Comparison of ENCODE assay signal across 8 cellular contexts in the genomic region with DNA sequence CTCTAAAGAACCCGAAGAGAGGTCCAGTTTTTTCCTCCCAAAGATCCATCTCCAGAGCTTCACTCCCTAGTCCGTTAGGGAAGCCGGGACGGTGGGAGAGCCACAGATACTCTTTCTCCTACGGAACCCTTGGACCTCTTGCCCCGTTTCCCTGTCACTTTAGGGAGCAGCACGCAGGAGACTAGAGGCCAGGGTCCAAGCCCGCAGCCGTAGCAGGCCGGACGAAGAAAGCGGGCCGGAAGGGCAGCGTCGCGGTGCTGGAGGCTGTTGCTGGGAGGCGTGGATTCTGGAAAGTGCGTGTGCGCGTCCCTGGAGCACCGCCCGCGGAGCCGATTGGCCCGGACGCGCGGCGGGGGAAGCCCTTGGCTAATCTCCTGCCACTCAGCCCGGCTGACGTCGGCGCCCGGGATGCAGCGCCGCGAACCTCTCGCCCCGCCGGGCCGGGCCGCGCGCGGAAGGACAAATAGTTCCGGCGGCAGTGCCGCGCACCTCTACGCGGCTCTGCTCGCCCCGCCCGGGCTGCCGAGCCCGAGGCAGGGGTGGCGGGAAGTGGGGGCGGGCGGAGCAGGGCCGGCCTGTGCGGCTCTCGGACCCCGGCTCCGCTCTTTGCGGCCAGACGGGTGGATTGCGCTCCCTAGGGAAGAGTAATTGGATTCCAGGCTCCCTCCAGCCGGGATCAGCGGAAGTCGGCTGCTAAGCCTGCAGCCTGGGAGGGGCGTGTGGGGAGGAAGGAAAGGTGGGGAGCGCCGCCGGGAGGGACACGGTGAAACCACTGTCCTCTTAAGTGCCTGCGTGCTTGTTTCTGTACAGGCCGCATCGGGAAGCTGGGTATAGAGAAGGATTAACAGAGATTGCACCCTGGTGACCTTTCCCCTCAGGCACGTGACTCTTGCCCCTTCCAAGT. TPM values are rescaled to one million over a fixed set of nuclear protein-coding genes. Genes with fewer than 3 reads are reported as not detected.
DNase-seq lines count a peak whose midpoint lies in the region; ATAC-seq, FAIRE-seq and TF ChIP-seq lines count a peak whose summit lies in the region.

No MANE protein-coding gene starts in this region.

- H3K9me2 ChIP-seq in hepatocyte (replicated peaks; ENCODE audit: insufficient read depth) = no peaks in the 10 kb centered on the region

- no peaks in the 10 kb centered on the region for H3K27me3 ChIP-seq in astrocyte (ENCODE audit: insufficient read depth, low read length)
- no peaks in the 10 kb centered on the region for H3K27me3 ChIP-seq in hepatocyte
- H3K27me3 ChIP-seq in rectal smooth muscle tissue (ENCODE audit: control insufficient read depth, insufficient read depth, low read length) = no peaks in the 10 kb centered on the region
- no peaks in the 10 kb centered on the region for H3K27me3 ChIP-seq in vagina

- peaks cover 11% of the 10 kb centered on the region for H3K4me1 ChIP-seq in astrocyte (ENCODE audit: insufficient read depth, low read length)
- peaks cover 11% of the 10 kb centered on the region for H3K4me1 ChIP-seq in hepatocyte (ENCODE audit: insufficient read depth)
- peaks cover 12% of the 10 kb centered on the region for H3K4me1 ChIP-seq in rectal smooth muscle tissue (ENCODE audit: control insufficient read depth, insufficient read depth, low read length)
- H3K4me1 ChIP-seq in vagina = peaks cover 18% of the 10 kb centered on the region

- ATAC-seq in HG02938 (IDR thresholded peaks at IDR 0.05; ENCODE audit: unreplicated experiment) = peak; percentile 73

- no peaks in the 10 kb centered on the region for H3K79me2 ChIP-seq in astrocyte (ENCODE audit: insufficient read depth, low read length)
- H3K79me2 ChIP-seq in hepatocyte = peaks cover 3% of the 10 kb centered on the region

- FAIRE-seq in GM18507 (lab: Jason Lieb, UNC) (peak; percentile 75), astrocyte (lab: Jason Lieb, UNC) (no peak)

- no peaks in the 10 kb centered on the region for H3K27me3 Mint-ChIP-seq in astrocyte (ENCODE audit: low read depth, unreplicated experiment)

- H4K20me1 ChIP-seq in astrocyte (ENCODE audit: insufficient read depth, low read length) = no peaks in the 10 kb centered on the region
- H4K20me1 ChIP-seq in hepatocyte (ENCODE audit: insufficient read depth, poor library complexity, severe bottlenecking) = no peaks in the 10 kb centered on the region

- intact Hi-C loops in vagina (cut with DNase I) = loop anchor here (1.0 kb wide), 1 partner anchor 31 kb away; the partner anchor contains the start of gene TCF12

- H3K9ac ChIP-seq in astrocyte (ENCODE audit: low read length) = peak overlapping the region; percentile 81
- peak overlapping the region; percentile 89 for H3K9ac ChIP-seq in rectal smooth muscle tissue (ENCODE audit: low read length)

- WGBS in hepatocyte (ENCODE audit: low lambda C conversion rate, missing lambda C conversion rate) = 1% methylated on average over 72 of the region's 79 CpGs

- peak overlapping the region; percentile 86 for H3K27ac Mint-ChIP-seq in astrocyte (ENCODE audit: unreplicated experiment)

- H3K9me3 ChIP-seq in astrocyte (ENCODE audit: insufficient read depth, low read depth, low read length) = no peaks in the 10 kb centered on the region
- H3K9me3 ChIP-seq in hepatocyte (ENCODE audit: low read depth) = no peaks in the 10 kb centered on the region
- no peaks in the 10 kb centered on the region for H3K9me3 ChIP-seq in vagina

- peak overlapping the region; percentile 88 for H3K4me3 Mint-ChIP-seq in astrocyte (ENCODE audit: unreplicated experiment)

- TF ChIP-seq CTCF in astrocyte (IDR thresholded peaks at IDR 0.05; ENCODE audit: insufficient read depth, low read depth, low read length) (no peak), hepatocyte (IDR thresholded peaks at IDR 0.05; ENCODE audit: poor library complexity) (no peak), vagina (IDR thresholded peaks at IDR 0.05) (no peak)

- no peaks in the 10 kb centered on the region for H3K36me3 Mint-ChIP-seq in astrocyte (ENCODE audit: low read depth, unreplicated experiment)

- H3K36me3 ChIP-seq in astrocyte (ENCODE audit: insufficient read depth, low read length) (no peaks in the 10 kb centered on the region), hepatocyte (replicated peaks; ENCODE audit: insufficient read depth, low read depth) (no peaks in the 10 kb centered on the region), rectal smooth muscle tissue (ENCODE audit: control insufficient read depth, insufficient read depth, low read length) (no peaks in the 10 kb centered on the region), vagina (no peaks in the 10 kb centered on the region)

- peak; percentile 80 for DNase-seq in GM18507 (ENCODE audit: extremely low spot score, insufficient read length, low read depth)
- peak; percentile 76 for DNase-seq in NCI-H1694 treated with DMSO at 0.1 percent for 48 hours (lab: John Stamatoyannopoulos, UW)
- peak; percentile 73 for DNase-seq in T-helper 22 cell (ENCODE audit: low read depth)
- DNase-seq in astrocyte (ENCODE audit: low read depth) = peak; percentile 95
- peak; percentile 97 for DNase-seq in hepatocyte (ENCODE audit: low spot score)
- DNase-seq in vagina (ENCODE audit: extremely low spot score in 2 of 2) = peak in 1 of 2 donors; percentile 94

- TF ChIP-seq POLR2A in vagina (IDR thresholded peaks at IDR 0.05) = peak in 1 of 2 donors; percentile 51

- H3K4me1 Mint-ChIP-seq in astrocyte (ENCODE audit: low read depth, unreplicated experiment) = peaks cover 7% of the 10 kb centered on the region

- H2AFZ ChIP-seq in astrocyte (ENCODE audit: low read depth, low read length) = peak overlapping the region; percentile 80
- H2AFZ ChIP-seq in hepatocyte = peak overlapping the region; percentile 83

- H3K4me3 ChIP-seq in astrocyte (ENCODE audit: insufficient read depth, low read depth, low read length) (peak overlapping the region; percentile 64), hepatocyte (peak overlapping the region; percentile 59), rectal smooth muscle tissue (ENCODE audit: low read length) (peak overlapping the region; percentile 89), vagina (peak overlapping the region; percentile 61 to 75)

- no peaks in the 10 kb centered on the region for H3K9me3 Mint-ChIP-seq in astrocyte (ENCODE audit: unreplicated experiment)

- H3K27ac ChIP-seq in astrocyte (ENCODE audit: low read depth, low read length) = peak overlapping the region; percentile 73
- H3K27ac ChIP-seq in hepatocyte = peak overlapping the region; percentile 99
- H3K27ac ChIP-seq in rectal smooth muscle tissue (ENCODE audit: low read depth, low read length) = peak overlapping the region; percentile 98
- H3K27ac ChIP-seq in vagina = peak overlapping the region; percentile 93

- H3K4me2 ChIP-seq in astrocyte (ENCODE audit: low read length) (peak overlapping the region; percentile 87), hepatocyte (peak overlapping the region; percentile 77)

RNA-seq across cellular contexts. Expression of gene TCF12, which starts 31.3 kb away (rescaled TPM):
- 106 and 112 TPM in 2 replicates for total RNA-seq in astrocyte
- total RNA-seq in hepatocyte = 86.6 and 93.2 TPM in 2 replicates
- 30.3 and 42.0 TPM in 2 replicates for polyA plus RNA-seq in hepatocyte
- 138 TPM for total RNA-seq in vagina
